ENCODE assay signal across 8 cellular contexts in the genomic region with DNA sequence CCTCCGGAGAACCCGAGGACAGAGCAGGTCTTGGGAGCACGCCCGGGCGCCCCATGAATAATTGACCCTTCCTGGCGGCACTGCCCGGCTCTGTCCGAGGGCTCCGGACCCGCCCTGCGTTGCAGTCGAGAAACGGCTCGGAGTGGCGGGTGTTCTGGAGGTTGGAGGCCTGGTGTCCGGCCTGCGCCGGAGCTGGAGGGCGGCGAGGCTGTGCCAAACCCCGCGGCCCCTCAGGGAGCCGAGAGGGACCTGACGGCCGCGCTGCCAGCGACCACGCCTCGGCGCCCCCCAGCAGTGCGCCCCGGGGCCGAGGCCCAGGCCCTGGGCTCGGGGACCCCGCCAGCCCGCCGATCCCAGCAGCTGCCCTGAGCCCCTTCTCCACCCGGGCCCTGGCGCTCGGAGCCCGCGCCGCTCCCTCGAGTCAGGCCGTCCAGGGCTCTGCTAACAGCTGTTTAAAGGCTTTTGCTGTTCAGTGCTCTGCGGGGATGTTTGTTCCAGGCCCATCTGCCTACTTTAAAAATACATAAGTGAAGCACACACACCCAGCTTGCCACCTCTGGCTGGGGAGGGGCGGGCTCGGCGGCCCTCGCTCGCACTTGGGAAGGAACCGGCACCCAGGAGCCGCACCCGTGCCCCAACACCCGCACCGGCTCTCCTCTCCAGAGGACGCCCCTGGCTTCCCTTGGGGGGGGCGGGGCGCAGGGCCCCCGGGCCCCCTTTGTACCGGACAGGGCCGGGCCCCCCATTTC. TPM values are rescaled to one million over a fixed set of nuclear protein-coding genes. Genes with fewer than 3 reads are reported as not detected.
A peak's percentile ranks its signal among the peaks of the same experiment; 100 is the strongest.
DNase-seq lines count a peak whose midpoint lies in the region; ATAC-seq and TF ChIP-seq lines count a peak whose summit lies in the region.

No MANE protein-coding gene starts in this region.

- no peaks in the 10 kb centered on the region for H3K27me3 ChIP-seq in uterus

- peak overlapping the region; percentile 87 for H3K27ac Mint-ChIP-seq in activated CD8-positive, alpha-beta memory T cell treated with anti-CD3 and anti-CD28 coated beads, Interleukin-2, amount 10 ng/mL, durations not matched to agents 7 days and 5 days
- H3K27ac Mint-ChIP-seq in effector memory CD8-positive, alpha-beta T cell: peak overlapping the region; percentile 97 to 98
- peak overlapping the region; percentile 98 for H3K27ac Mint-ChIP-seq in mesothelial cell of epicardium

- no peaks in the 10 kb centered on the region for H3K9me3 ChIP-seq in uterus

- H3K4me3 Mint-ChIP-seq in activated CD8-positive, alpha-beta memory T cell treated with anti-CD3 and anti-CD28 coated beads, Interleukin-2, amount 10 ng/mL, durations not matched to agents 7 days and 5 days: peak overlapping the region; percentile 86
- H3K4me3 Mint-ChIP-seq in effector memory CD8-positive, alpha-beta T cell: peak overlapping the region; percentile 87 to 99
- peak overlapping the region; percentile 91 for H3K4me3 Mint-ChIP-seq in mesothelial cell of epicardium

- TF ChIP-seq CTCF in mesothelial cell of epicardium (IDR thresholded peaks at IDR 0.05; ENCODE audit: unreplicated experiment): no peak
- TF ChIP-seq CTCF in uterus (IDR thresholded peaks at IDR 0.05): no peak

- H3K4me1 Mint-ChIP-seq in activated CD8-positive, alpha-beta memory T cell treated with anti-CD3 and anti-CD28 coated beads, Interleukin-2, amount 10 ng/mL, durations not matched to agents 7 days and 5 days: peaks cover 28% of the 10 kb centered on the region
- peaks cover 22 to 31% of the 10 kb centered on the region in 2 donors for H3K4me1 Mint-ChIP-seq in effector memory CD8-positive, alpha-beta T cell (ENCODE audit: low read depth in 2 of 2)
- H3K4me1 Mint-ChIP-seq in mesothelial cell of epicardium: peaks cover 29% of the 10 kb centered on the region

- H3K9me3 Mint-ChIP-seq in activated CD8-positive, alpha-beta memory T cell treated with anti-CD3 and anti-CD28 coated beads, Interleukin-2, amount 10 ng/mL, durations not matched to agents 7 days and 5 days (ENCODE audit: low read depth): no peaks in the 10 kb centered on the region
- no peaks in the 10 kb centered on the region for H3K9me3 Mint-ChIP-seq in effector memory CD8-positive, alpha-beta T cell
- H3K9me3 Mint-ChIP-seq in mesothelial cell of epicardium: no peaks in the 10 kb centered on the region

- no peak for DNase-seq in activated CD8-positive, alpha-beta memory T cell treated with anti-CD3 and anti-CD28 coated beads, Interleukin-2, amount 10 ng/mL, durations not matched to agents 7 days and 5 days
- DNase-seq in activated CD8-positive, alpha-beta memory T cell treated with anti-CD3 and anti-CD28 coated beads, Interleukin-2, amount 50 U/mL, for 48 hours: no peak
- DNase-seq in RPMI7951 (ENCODE audit: low read depth): peak; percentile 39
- DNase-seq in effector memory CD8-positive, alpha-beta T cell: no peak
- DNase-seq in mesothelial cell of epicardium (ENCODE audit: low spot score in 2 of 2, unreplicated experiment in 2 of 2): peak in 1 of 2 experiments; percentile 63
- DNase-seq in uterus: peak; percentile 38 to 40
- DNase-seq in ACHN: no peak
- DNase-seq in NCI-H1048 (lab: John Stamatoyannopoulos, UW): no peak

- CTCF ChIA-PET in activated CD8-positive, alpha-beta memory T cell treated with anti-CD3 and anti-CD28 coated beads, Interleukin-2, amount 10 ng/mL, durations not matched to agents 7 days and 5 days (lab: Charles Lee): interaction anchor here (1.3 kb wide), 1 partner anchor 102 kb away, joined by 3 read pairs; no protein-coding TSS in a partner anchor

- peaks cover 4% of the 10 kb centered on the region for H3K36me3 Mint-ChIP-seq in activated CD8-positive, alpha-beta memory T cell treated with anti-CD3 and anti-CD28 coated beads, Interleukin-2, amount 10 ng/mL, durations not matched to agents 7 days and 5 days
- H3K36me3 Mint-ChIP-seq in effector memory CD8-positive, alpha-beta T cell (ENCODE audit: insufficient read depth): peaks cover 30% of the 10 kb centered on the region
- H3K36me3 Mint-ChIP-seq in mesothelial cell of epicardium: no peaks in the 10 kb centered on the region

- H3K36me3 ChIP-seq in uterus: no peaks in the 10 kb centered on the region

- no peak for TF ChIP-seq POLR2A in uterus (IDR thresholded peaks at IDR 0.05)

- in situ Hi-C loops in ACHN (cut with HindIII; ENCODE audit: low pct_ligation_motif_present, low pct_unique_long_range_greater_than_20kb, low sequenced_read_pairs): no loop called here

- peaks cover 0 to 7% of the 10 kb centered on the region in 2 donors for H3K4me1 ChIP-seq in uterus

- H3K4me3 ChIP-seq in uterus: peak overlapping the region; percentile 56 to 66

- intact Hi-C loops in uterus (cut with DNase I; ENCODE audit: low total_unique reads): no loop called here

- peak; percentile 20 for ATAC-seq in activated CD8-positive, alpha-beta memory T cell treated with anti-CD3 and anti-CD28 coated beads, Interleukin-2, amount 10 ng/mL, durations not matched to agents 7 days and 5 days
- ATAC-seq in effector memory CD8-positive, alpha-beta T cell (replicated peaks): no peak

- H3K27me3 Mint-ChIP-seq in activated CD8-positive, alpha-beta memory T cell treated with anti-CD3 and anti-CD28 coated beads, Interleukin-2, amount 10 ng/mL, durations not matched to agents 7 days and 5 days: peaks cover 8% of the 10 kb centered on the region
- no peaks in the 10 kb centered on the region for H3K27me3 Mint-ChIP-seq in effector memory CD8-positive, alpha-beta T cell
- no peaks in the 10 kb centered on the region for H3K27me3 Mint-ChIP-seq in mesothelial cell of epicardium (ENCODE audit: low read depth)

- peak overlapping the region; percentile 84 to 90 for H3K27ac ChIP-seq in uterus

RNA-seq across cellular contexts. Expression of a gene that starts 0.8 kb away (rescaled TPM):
- 10 to 100 TPM; 14.1 to 16.6 TPM for total RNA-seq in activated CD8-positive, alpha-beta memory T cell treated with anti-CD3 and anti-CD28 coated beads, Interleukin-2, amount 10 ng/mL, durations not matched to agents 7 days and 5 days
- 5.5 and 5.6 TPM in 2 replicates for total RNA-seq in RPMI7951 (2014; rRNA removed; shearing (Covaris generic))
- total RNA-seq in mesothelial cell of epicardium: 30.3 to 31.7 TPM (median 30.4 TPM) in 3 replicates
- 10 to 100 TPM in 2 of 4 donors, 1 to 10 TPM in 2; 2.3 to 22.2 (median 8.4) TPM for total RNA-seq in uterus

Comparison
In these comparisons a context has a peak if more than half of its experiments do, and no peak if none do; other contexts are left out.
1. DNase-seq: peak in RPMI7951 (single experiment) and uterus (2 of 2); none in activated CD8-positive, alpha-beta memory T cell treated with anti-CD3 and anti-CD28 coated beads, Interleukin-2, amount 10 ng/mL, durations not matched to agents 7 days and 5 days (single experiment), activated CD8-positive, alpha-beta memory T cell treated with anti-CD3 and anti-CD28 coated beads, Interleukin-2, amount 50 U/mL, for 48 hours (single experiment), effector memory CD8-positive, alpha-beta T cell (0 of 3), ACHN (single experiment) and NCI-H1048 (single experiment).
2. Peak in every context shown above with its lines, with median percentiles within 50 percentile points of each other: H3K27ac Mint-ChIP-seq and H3K4me3 Mint-ChIP-seq.